ENCODE assay signal across 9 cellular contexts in the genomic region with DNA sequence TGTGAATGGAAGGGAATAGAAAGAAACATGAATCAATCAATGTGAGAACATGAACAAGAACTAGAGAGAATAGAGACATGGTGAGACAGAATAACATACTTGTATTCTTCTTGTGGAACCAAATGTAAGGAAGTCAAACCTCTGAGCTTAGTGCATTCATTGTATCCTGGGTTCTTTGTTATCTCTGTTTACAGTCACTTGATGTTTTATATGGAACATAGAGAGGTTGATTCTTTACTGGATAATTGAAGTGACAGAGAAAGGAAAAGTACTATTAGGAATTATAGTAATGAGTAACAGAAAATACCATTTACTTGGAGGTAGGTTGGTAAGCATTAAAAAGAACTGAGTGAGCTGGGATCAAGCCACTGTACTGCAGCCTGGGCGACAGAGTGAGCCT.
DNase-seq lines count a peak whose midpoint lies in the region; ATAC-seq lines count a peak whose summit lies in the region.
"Had no signal": no experiment of that assay in that cellular context is flagged by ENCODE, and none has a peak within 500 bp of the region (broad histone marks: within the 10 kb centered on the region; RNA-seq: fewer than 3 reads in every experiment).

No MANE protein-coding gene starts in this region.

- H3K27ac Mint-ChIP-seq in activated naive CD8-positive, alpha-beta T cell, result peak overlapping the region; percentile 86
- H3K27ac Mint-ChIP-seq in activated naive CD8-positive, alpha-beta T cell treated with anti-CD3 and anti-CD28 coated beads, Interleukin-2, amount 50 U/mL, for 24 hours, result no peak overlapping the region
- H3K27ac Mint-ChIP-seq in effector memory CD8-positive, alpha-beta T cell, result no peak overlapping the region

- DNase-seq in activated naive CD8-positive, alpha-beta T cell treated with anti-CD3 and anti-CD28 coated beads, Interleukin-2, amount 50 U/mL, for 24 hours, result no peak
- peak; percentile 17 for DNase-seq in NCI-H345 (lab: John Stamatoyannopoulos, UW)
- DNase-seq in effector memory CD8-positive, alpha-beta T cell, result no peak
- DNase-seq in COLO829 (ENCODE audit: low spot score), result no peak
- no peak for DNase-seq in AG08396 (ENCODE audit: low spot score)
- DNase-seq: cortex of kidney had no signal

- H3K4me1 Mint-ChIP-seq in activated naive CD8-positive, alpha-beta T cell (ENCODE audit: low read depth), result peaks cover 10% of the 10 kb centered on the region
- H3K4me1 Mint-ChIP-seq in activated naive CD8-positive, alpha-beta T cell treated with anti-CD3 and anti-CD28 coated beads, Interleukin-2, amount 50 U/mL, for 24 hours, result peaks cover 12% of the 10 kb centered on the region
- peaks cover 17 to 23% of the 10 kb centered on the region in 2 donors for H3K4me1 Mint-ChIP-seq in effector memory CD8-positive, alpha-beta T cell (ENCODE audit: low read depth in 2 of 2)

- H3K9me3 Mint-ChIP-seq in activated naive CD8-positive, alpha-beta T cell (ENCODE audit: low read depth), result no peaks in the 10 kb centered on the region
- no peaks in the 10 kb centered on the region for H3K9me3 Mint-ChIP-seq in activated naive CD8-positive, alpha-beta T cell treated with anti-CD3 and anti-CD28 coated beads, Interleukin-2, amount 50 U/mL, for 24 hours
- no peaks in the 10 kb centered on the region for H3K9me3 Mint-ChIP-seq in effector memory CD8-positive, alpha-beta T cell

- no peak for ATAC-seq in activated naive CD8-positive, alpha-beta T cell treated with anti-CD3 and anti-CD28 coated beads, Interleukin-2, amount 50 U/mL, for 24 hours
- ATAC-seq in effector memory CD8-positive, alpha-beta T cell (replicated peaks), result no peak
- no peak for ATAC-seq in HG02852 (IDR thresholded peaks at IDR 0.05; ENCODE audit: unreplicated experiment)

- H3K36me3 Mint-ChIP-seq in activated naive CD8-positive, alpha-beta T cell, result no peaks in the 10 kb centered on the region
- H3K36me3 Mint-ChIP-seq in activated naive CD8-positive, alpha-beta T cell treated with anti-CD3 and anti-CD28 coated beads, Interleukin-2, amount 50 U/mL, for 24 hours (ENCODE audit: low read depth), result peaks cover 12% of the 10 kb centered on the region
- H3K36me3 Mint-ChIP-seq in effector memory CD8-positive, alpha-beta T cell (ENCODE audit: insufficient read depth), result peaks cover 14% of the 10 kb centered on the region

- no peaks in the 10 kb centered on the region for H3K9me3 ChIP-seq in subcutaneous abdominal adipose tissue (ENCODE audit: control insufficient read depth in 5 of 5, low read length in 5 of 5)

- H3K27me3 ChIP-seq in subcutaneous abdominal adipose tissue (ENCODE audit: control insufficient read depth in 5 of 5, insufficient read depth in 4 of 5, low read length in 5 of 5), result no peaks in the 10 kb centered on the region

- no peaks in the 10 kb centered on the region for H3K36me3 ChIP-seq in subcutaneous abdominal adipose tissue (ENCODE audit: control insufficient read depth in 5 of 5, insufficient read depth in 5 of 5, low read length in 5 of 5)

- H3K27ac ChIP-seq in subcutaneous abdominal adipose tissue (ENCODE audit: low read depth, low read length), result peak overlapping the region; percentile 92

- H3K4me3 ChIP-seq in subcutaneous abdominal adipose tissue (ENCODE audit: low read depth in 1 of 5, low read length in 5 of 5), result no peak overlapping the region

- peak overlapping the region; percentile 75 for H3K4me3 Mint-ChIP-seq in activated naive CD8-positive, alpha-beta T cell
- H3K4me3 Mint-ChIP-seq in activated naive CD8-positive, alpha-beta T cell treated with anti-CD3 and anti-CD28 coated beads, Interleukin-2, amount 50 U/mL, for 24 hours, result no peak overlapping the region
- peak overlapping the region; percentile 22 to 65 for H3K4me3 Mint-ChIP-seq in effector memory CD8-positive, alpha-beta T cell

- peaks cover 2 to 33% (median 30%) of the 10 kb centered on the region in 5 donors for H3K4me1 ChIP-seq in subcutaneous abdominal adipose tissue (ENCODE audit: control insufficient read depth in 5 of 5, insufficient read depth in 5 of 5, low read length in 5 of 5)

- no peaks in the 10 kb centered on the region for H3K27me3 Mint-ChIP-seq in activated naive CD8-positive, alpha-beta T cell
- H3K27me3 Mint-ChIP-seq in activated naive CD8-positive, alpha-beta T cell treated with anti-CD3 and anti-CD28 coated beads, Interleukin-2, amount 50 U/mL, for 24 hours, result no peaks in the 10 kb centered on the region
- no peaks in the 10 kb centered on the region for H3K27me3 Mint-ChIP-seq in effector memory CD8-positive, alpha-beta T cell

- H3K9ac ChIP-seq in subcutaneous abdominal adipose tissue (ENCODE audit: low read length in 5 of 5), result no peak overlapping the region
